ENCODE assay signal across 15 cellular contexts in the genomic region with DNA sequence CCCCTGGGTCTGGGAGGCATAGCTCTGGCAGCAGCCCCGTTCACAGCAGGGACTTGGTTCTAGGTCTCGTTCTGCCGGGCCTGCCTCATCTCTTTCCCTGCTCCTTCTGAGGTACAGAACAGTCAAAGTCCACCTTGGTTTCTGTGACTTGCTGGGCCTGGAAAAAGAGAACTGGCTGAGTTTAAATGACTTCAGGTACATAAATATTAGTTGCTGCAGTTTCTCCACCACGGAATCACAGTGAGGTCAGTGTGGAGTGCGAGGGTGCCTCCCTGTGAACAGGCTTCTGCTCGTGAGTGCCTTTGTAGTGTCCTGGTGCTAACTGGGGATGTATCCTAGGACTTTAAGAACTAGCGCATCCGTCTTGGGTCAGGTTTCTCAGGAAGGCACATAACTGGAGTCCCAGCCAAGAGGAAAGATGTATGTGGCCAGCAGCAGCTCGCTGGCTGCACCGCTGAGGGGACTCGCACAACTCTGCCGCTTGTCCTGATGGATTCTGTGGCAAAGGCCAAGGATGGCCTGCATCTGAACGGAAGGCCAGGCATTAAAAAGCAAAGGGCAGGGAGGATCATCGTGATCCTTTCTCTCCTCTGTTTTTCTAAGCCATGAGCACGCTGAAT.
A peak's percentile ranks its signal among the peaks of the same experiment; 100 is the strongest.
DNase-seq lines count a peak whose midpoint lies in the region; ATAC-seq, FAIRE-seq and TF ChIP-seq lines count a peak whose summit lies in the region.
"Had no signal": no experiment of that assay in that cellular context is flagged by ENCODE, and none has a peak within 500 bp of the region (broad histone marks: within the 10 kb centered on the region; RNA-seq: fewer than 3 reads in every experiment).

No MANE protein-coding gene starts in this region.

- H3K9me3 ChIP-seq in astrocyte (ENCODE audit: insufficient read depth, low read depth, low read length) (no peaks in the 10 kb centered on the region), HepG2 (ENCODE audit: low read length) (no peaks in the 10 kb centered on the region), stomach (no peaks in the 10 kb centered on the region)
- H3K9me3 ChIP-seq: SK-N-SH had no signal

- no peak overlapping the region for H3K27ac Mint-ChIP-seq in astrocyte (ENCODE audit: unreplicated experiment)
- H3K27ac Mint-ChIP-seq in stimulated activated memory B cell treated with anti-CD40 and anti-IgM and Interleukin-4, amounts not matched to agents 10 μg/mL and 1 μg/mL and 100 μg/mL, for 72 hours, result no peak overlapping the region
- H3K27ac Mint-ChIP-seq: activated naive CD8-positive, alpha-beta T cell treated with anti-CD3 and anti-CD28 coated beads, Interleukin-2, amount 50 U/mL, for 24 hours had no signal

- TF ChIP-seq CTCF in astrocyte (IDR thresholded peaks at IDR 0.05; ENCODE audit: insufficient read depth, low read depth, low read length) (no peak), HepG2 (CRISPR knock-in tag; IDR thresholded peaks at IDR 0.05) (no peak), stomach (IDR thresholded peaks at IDR 0.05) (no peak)

- POLR2A ChIA-PET in HepG2 (lab: Yijun Ruan, JAX), result no interaction called here

- peaks cover 41% of the 10 kb centered on the region for H3K27me3 Mint-ChIP-seq in astrocyte (ENCODE audit: low read depth, unreplicated experiment)
- H3K27me3 Mint-ChIP-seq in stimulated activated memory B cell treated with anti-CD40 and anti-IgM and Interleukin-4, amounts not matched to agents 10 μg/mL and 1 μg/mL and 100 μg/mL, for 72 hours, result peaks cover 18% of the 10 kb centered on the region
- H3K27me3 Mint-ChIP-seq: activated naive CD8-positive, alpha-beta T cell treated with anti-CD3 and anti-CD28 coated beads, Interleukin-2, amount 50 U/mL, for 24 hours had no signal

- no peak for TF ChIP-seq EP300 in HepG2 (IDR thresholded peaks at IDR 0.05; ENCODE audit: low read depth in 2 of 2, low read length in 2 of 2)
- no peak for TF ChIP-seq EP300 in HepG2 (CRISPR knock-in tag; IDR thresholded peaks at IDR 0.05; ENCODE audit: borderline replicate concordance)
- TF ChIP-seq EP300 in stomach (IDR thresholded peaks at IDR 0.05), result no peak

- no peak overlapping the region for H3K27ac ChIP-seq in astrocyte (ENCODE audit: low read depth, low read length)
- no peak overlapping the region for H3K27ac ChIP-seq in HepG2 (ENCODE audit: extremely low read length, insufficient read depth, low read length)
- H3K27ac ChIP-seq in stomach, result peak overlapping the region; percentile 37 to 86 (median 78)
- H3K27ac ChIP-seq: C4-2B had no signal

- DNase-seq in EH (ENCODE audit: low read depth) (peak; percentile 54), astrocyte (ENCODE audit: low read depth) (no peak), HepG2 (ENCODE audit: low spot score) (no peak), stomach (no peak)
- DNase-seq: activated CD4-positive, CD25-positive, alpha-beta regulatory T cell; activated naive CD8-positive, alpha-beta T cell treated with anti-CD3 and anti-CD28 coated beads, Interleukin-2, amount 50 U/mL, for 24 hours; activated T-cell treated with anti-CD3 and anti-CD28 coated beads for 4 hours; effector CD4-positive, alpha-beta T cell; stimulated activated CD8-positive, alpha-beta memory T cell treated with anti-CD3 and anti-CD28 coated beads, Interleukin-4, amount 100 ng/mL, for 48 hours had no signal

- no peaks in the 10 kb centered on the region for H3K79me2 ChIP-seq in astrocyte (ENCODE audit: insufficient read depth, low read length)
- H3K79me2 ChIP-seq in HepG2 (ENCODE audit: insufficient read depth, low read length), result no peaks in the 10 kb centered on the region

- peak overlapping the region; percentile 70 for H3K4me2 ChIP-seq in astrocyte (ENCODE audit: low read length)
- peak overlapping the region; percentile 54 for H3K4me2 ChIP-seq in HepG2 (ENCODE audit: low read depth, low read length)
- H3K4me2 ChIP-seq: SK-N-SH had no signal

- H2AFZ ChIP-seq in astrocyte (ENCODE audit: low read depth, low read length), result no peak overlapping the region
- no peak overlapping the region for H2AFZ ChIP-seq in HepG2 (ENCODE audit: low read length)

- H3K9ac ChIP-seq in astrocyte (ENCODE audit: low read length), result peak overlapping the region; percentile 55
- H3K9ac ChIP-seq in HepG2 (ENCODE audit: insufficient read depth, low read depth, low read length), result no peak overlapping the region
- H3K9ac ChIP-seq: SK-N-SH had no signal

- ATAC-seq in HepG2 (peak; percentile 36; the same call in 2 of the 3 replicates), HG02885 (IDR thresholded peaks at IDR 0.05; ENCODE audit: poor library complexity, unreplicated experiment) (no peak), GM21367 (IDR thresholded peaks at IDR 0.05; ENCODE audit: unreplicated experiment) (no peak), HG02870 (IDR thresholded peaks at IDR 0.05; ENCODE audit: unreplicated experiment) (no peak)
- ATAC-seq in stimulated activated memory B cell treated with anti-CD40 and anti-IgM and Interleukin-4, amounts not matched to agents 10 μg/mL and 1 μg/mL and 100 μg/mL, for 72 hours, result no peak
- ATAC-seq: activated naive CD8-positive, alpha-beta T cell treated with anti-CD3 and anti-CD28 coated beads, Interleukin-2, amount 50 U/mL, for 24 hours had no signal

- CTCF ChIA-PET in HepG2 (lab: Yijun Ruan, JAX; ENCODE audit: low intra/inter-chr PET ratio, low total read pairs), result no interaction called here

- BruUV-seq in HepG2 (replicated peaks; lab: Mats Ljungman, UMichigan), result no TSS peak

- TF ChIP-seq POLR2A in HepG2 (IDR thresholded peaks at IDR 0.05; ENCODE audit: insufficient read depth in 1 of 2, low read depth in 2 of 2, low read length in 2 of 2) (no peak), stomach (IDR thresholded peaks at IDR 0.05) (no peak)

- H3K4me3 ChIP-seq in astrocyte (ENCODE audit: insufficient read depth, low read depth, low read length) (no peak overlapping the region), HepG2 (replicated peaks in 1 of 3; ENCODE audit: insufficient read depth in 1 of 3, low read depth in 2 of 3, low read length in 3 of 3) (no peak overlapping the region), stomach (no peak overlapping the region)

- peaks cover 27% of the 10 kb centered on the region for H3K4me1 ChIP-seq in astrocyte (ENCODE audit: insufficient read depth, low read length)
- peaks cover 17% of the 10 kb centered on the region for H3K4me1 ChIP-seq in HepG2 (ENCODE audit: insufficient read depth, low read length)
- peaks cover 7 to 47% (median 21%) of the 10 kb centered on the region in 4 donors for H3K4me1 ChIP-seq in stomach

- no peaks in the 10 kb centered on the region for H3K36me3 ChIP-seq in astrocyte (ENCODE audit: insufficient read depth, low read length)
- no peaks in the 10 kb centered on the region for H3K36me3 ChIP-seq in HepG2 (replicated peaks in 1 of 2; ENCODE audit: control insufficient read depth in 1 of 2, insufficient read depth in 2 of 2, low read length in 2 of 2)
- no peaks in the 10 kb centered on the region for H3K36me3 ChIP-seq in stomach

- no peak for TF ChIP-seq RAD21 in HepG2 (CRISPR knock-in tag; IDR thresholded peaks at IDR 0.05)

- in situ Hi-C loops in HepG2 (cut with HindIII; ENCODE audit: extremely low pct_ligation_motif_present, low pct_unique_long_range_greater_than_20kb), result no loop called here

- H3K4me1 Mint-ChIP-seq in astrocyte (ENCODE audit: low read depth, unreplicated experiment), result peaks cover 19% of the 10 kb centered on the region
- no peaks in the 10 kb centered on the region for H3K4me1 Mint-ChIP-seq in stimulated activated memory B cell treated with anti-CD40 and anti-IgM and Interleukin-4, amounts not matched to agents 10 μg/mL and 1 μg/mL and 100 μg/mL, for 72 hours

- H4K20me1 ChIP-seq in astrocyte (ENCODE audit: insufficient read depth, low read length) (peaks cover 54% of the 10 kb centered on the region), HepG2 (ENCODE audit: insufficient read depth, low read length) (no peaks in the 10 kb centered on the region)

- no peak for FAIRE-seq in astrocyte (lab: Jason Lieb, UNC)
- FAIRE-seq in HepG2 (lab: Jason Lieb, UNC), result peak; percentile 62

- H3K27me3 ChIP-seq in astrocyte (ENCODE audit: insufficient read depth, low read length) (peaks cover 2% of the 10 kb centered on the region), HepG2 (ENCODE audit: control insufficient read depth in 1 of 2, insufficient read depth in 2 of 2, low read length in 2 of 2) (peaks cover 9 to 43% of the 10 kb centered on the region in 2 experiments; a peak in 4 of 5 replicates), stomach (peaks cover 0 to 5% (median 0%) of the 10 kb centered on the region in 3 donors)

- WGBS in HepG2 (ENCODE audit: low lambda C conversion rate), result 13% methylated on average over 15 of the region's 15 CpGs
- WGBS in stomach, 5 donors, result 73 to 81% (median 77%) methylated on average over 15 of the region's 15 CpGs

- H3K4me3 Mint-ChIP-seq in astrocyte (ENCODE audit: unreplicated experiment), result no peak overlapping the region
- no peak overlapping the region for H3K4me3 Mint-ChIP-seq in stimulated activated memory B cell treated with anti-CD40 and anti-IgM and Interleukin-4, amounts not matched to agents 10 μg/mL and 1 μg/mL and 100 μg/mL, for 72 hours
- H3K4me3 Mint-ChIP-seq: activated naive CD8-positive, alpha-beta T cell treated with anti-CD3 and anti-CD28 coated beads, Interleukin-2, amount 50 U/mL, for 24 hours had no signal

- no peaks in the 10 kb centered on the region for H3K36me3 Mint-ChIP-seq in astrocyte (ENCODE audit: low read depth, unreplicated experiment)
- H3K36me3 Mint-ChIP-seq in stimulated activated memory B cell treated with anti-CD40 and anti-IgM and Interleukin-4, amounts not matched to agents 10 μg/mL and 1 μg/mL and 100 μg/mL, for 72 hours, result no peaks in the 10 kb centered on the region

- intact Hi-C loops in HepG2 (cut with micrococcal nuclease; ENCODE audit: unreplicated experiment) (no loop called here), stomach (cut with DNase I; ENCODE audit: low total_unique reads) (no loop called here)

- H3K9me3 Mint-ChIP-seq in astrocyte (ENCODE audit: unreplicated experiment), result peaks cover 4% of the 10 kb centered on the region
- H3K9me3 Mint-ChIP-seq in stimulated activated memory B cell treated with anti-CD40 and anti-IgM and Interleukin-4, amounts not matched to agents 10 μg/mL and 1 μg/mL and 100 μg/mL, for 72 hours, result no peaks in the 10 kb centered on the region
- H3K9me3 Mint-ChIP-seq: activated naive CD8-positive, alpha-beta T cell treated with anti-CD3 and anti-CD28 coated beads, Interleukin-2, amount 50 U/mL, for 24 hours had no signal

TF ChIP-seq in HepG2, 621 proteins besides CTCF, POLR2A, EP300 and RAD21 (continues in another document):
- TF ChIP-seq, protein P1, sequence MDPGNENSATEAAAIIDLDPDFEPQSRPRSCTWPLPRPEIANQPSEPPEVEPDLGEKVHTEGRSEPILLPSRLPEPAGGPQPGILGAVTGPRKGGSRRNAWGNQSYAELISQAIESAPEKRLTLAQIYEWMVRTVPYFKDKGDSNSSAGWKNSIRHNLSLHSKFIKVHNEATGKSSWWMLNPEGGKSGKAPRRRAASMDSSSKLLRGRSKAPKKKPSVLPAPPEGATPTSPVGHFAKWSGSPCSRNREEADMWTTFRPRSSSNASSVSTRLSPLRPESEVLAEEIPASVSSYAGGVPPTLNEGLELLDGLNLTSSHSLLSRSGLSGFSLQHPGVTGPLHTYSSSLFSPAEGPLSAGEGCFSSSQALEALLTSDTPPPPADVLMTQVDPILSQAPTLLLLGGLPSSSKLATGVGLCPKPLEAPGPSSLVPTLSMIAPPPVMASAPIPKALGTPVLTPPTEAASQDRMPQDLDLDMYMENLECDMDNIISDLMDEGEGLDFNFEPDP (CRISPR knock-in tag; conservative IDR thresholded peaks at IDR 0.05), result 0 out of 2 replicates have a peak, but pooled peaks have one; percentile 75
- no peak for TF ChIP-seq ZFX (CRISPR knock-in tag; IDR thresholded peaks at IDR 0.05; ENCODE audit: low read depth)

Comparison
In these comparisons a context has a peak if more than half of its experiments do, and no peak if none do; other contexts are left out.
1. H3K27ac ChIP-seq: peak in stomach (5 of 5); none in astrocyte (single experiment) and HepG2 (single experiment).